In the genomic region with DNA sequence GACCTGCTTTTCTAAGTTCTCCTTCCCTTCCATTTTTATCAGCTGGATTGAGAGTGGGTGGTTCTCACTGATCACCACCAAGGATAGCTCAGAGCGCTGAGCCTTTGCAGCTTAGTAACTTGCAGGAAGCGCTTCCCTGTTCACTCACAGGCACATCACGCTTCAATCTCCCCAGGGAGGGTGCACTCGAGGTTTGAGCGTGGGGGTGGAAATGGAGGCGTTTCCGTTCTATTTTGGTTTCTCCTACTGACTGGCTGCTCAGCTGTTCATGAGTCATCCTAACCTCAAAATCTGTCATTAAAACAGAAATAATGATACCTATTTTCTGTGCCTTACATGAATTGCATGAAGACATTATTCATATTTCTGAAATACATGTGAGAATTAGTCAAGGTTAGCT, we compare ENCODE assay signal across 8 cellular contexts.
DNase-seq lines count a peak whose midpoint lies in the region; ATAC-seq and TF ChIP-seq lines count a peak whose summit lies in the region.

No MANE protein-coding gene starts in this region.

- DNase-seq in GDM1 (lab: John Stamatoyannopoulos, UW), result peak; percentile 42
- peak; percentile 98 for DNase-seq in IMR-90
- DNase-seq in SKM-1 (lab: John Stamatoyannopoulos, UW; ENCODE audit: unreplicated experiment), result peak; percentile 83
- peak; percentile 90 to 96 for DNase-seq in ascending aorta (ENCODE audit: low spot score in 2 of 2)
- peak in 47 of 51 donors; percentile 4 to 85 (median 46) for DNase-seq in hypothalamus (lab: John Stamatoyannopoulos, UW)
- DNase-seq in spleen, result peak; percentile 84
- no peak for DNase-seq in cortex of kidney (lab: John Stamatoyannopoulos, UW)

- ATAC-seq in GM21723 (IDR thresholded peaks at IDR 0.05; ENCODE audit: unreplicated experiment) (peak; percentile 98), IMR-90 (ENCODE audit: low read depth) (peak; percentile 99)

- peaks cover 7% of the 10 kb centered on the region for H3K4me1 ChIP-seq in IMR-90 (ENCODE audit: control insufficient read depth, insufficient read depth, low read length)
- H3K4me1 ChIP-seq in ascending aorta, result peaks cover 7 to 16% of the 10 kb centered on the region in 2 donors
- peaks cover 12 to 29% (median 24%) of the 10 kb centered on the region in 6 donors for H3K4me1 ChIP-seq in spleen

- H3K36me3 ChIP-seq in IMR-90 (ENCODE audit: control insufficient read depth, insufficient read depth, low read length) (no peaks in the 10 kb centered on the region), ascending aorta (no peaks in the 10 kb centered on the region), spleen (no peaks in the 10 kb centered on the region)

- WGBS in IMR-90 (ENCODE audit: extremely low coverage in 2 of 2, insufficient read length in 1 of 2), 2 experiments, result no CpG with 5 or more reads among the region's 7 CpGs
- 0 to 1% (median 1%) methylated on average over 7 of the region's 7 CpGs for WGBS in spleen, 5 donors

- no TSS peak for BruUV-seq in IMR-90 (replicated peaks; lab: Mats Ljungman, UMichigan)

- H3K27ac ChIP-seq in IMR-90 (ENCODE audit: insufficient read depth, low read length) (no peak overlapping the region), ascending aorta (peak overlapping the region; percentile 54 to 70), spleen (peak overlapping the region in 3 of 8 donors; percentile 11 to 32 (median 29))

- in situ Hi-C loops in IMR-90 (cut with MboI; ENCODE audit: low sequenced_read_pairs), result loop anchor here (10.0 to 25.0 kb wide), 2 partner anchors 262 to 286 kb away; no protein-coding TSS in a partner anchor

- no peak overlapping the region for H2AK9ac ChIP-seq in IMR-90 (replicated peaks; ENCODE audit: low read depth, low read length, poor library complexity)

- peak; percentile 39 for TF ChIP-seq RAD21 in IMR-90 (IDR thresholded peaks at IDR 0.05; ENCODE audit: low read length)

- H3K14ac ChIP-seq in IMR-90 (replicated peaks; ENCODE audit: low read depth, low read length), result no peak overlapping the region

- no peak overlapping the region for H2AK5ac ChIP-seq in IMR-90 (ENCODE audit: low read depth, low read length)

- H3K4me3 ChIP-seq in IMR-90 (ENCODE audit: insufficient read depth, low read depth, low read length) (no peak overlapping the region), ascending aorta (peak overlapping the region in 1 of 2 donors; percentile 28), spleen (no peak overlapping the region)

- no peak overlapping the region for H3K4me2 ChIP-seq in IMR-90 (ENCODE audit: low read depth, low read length)

- CTCF ChIA-PET in IMR-90 (lab: Yijun Ruan, JAX), result interaction anchor here (0.5 to 1.4 kb wide), 3 partner anchors 273 to 392 kb away, joined by 3 to 5 read pairs (median 5); no protein-coding TSS in a partner anchor

- TF ChIP-seq CTCF in IMR-90 (conservative IDR thresholded peaks at IDR 0.05; ENCODE audit: low read depth, low read length) (no peak), ascending aorta (IDR thresholded peaks at IDR 0.05) (no peak), spleen (IDR thresholded peaks at IDR 0.05 in 8 of 11, conservative IDR thresholded peaks at IDR 0.05 in 3 of 11) (no peak)

- TF ChIP-seq POLR2A in IMR-90 (IDR thresholded peaks at IDR 0.05; ENCODE audit: low read depth, low read length), result no peak
- TF ChIP-seq POLR2A in spleen (IDR thresholded peaks at IDR 0.05), result no peak

- no peak overlapping the region for H3K23ac ChIP-seq in IMR-90 (ENCODE audit: low read depth, low read length)

- POLR2A ChIA-PET in IMR-90 (lab: Charles Lee; ENCODE audit: unreplicated experiment), result no interaction called here

- H3K9me1 ChIP-seq in IMR-90 (ENCODE audit: insufficient read depth, low read length), result no peaks in the 10 kb centered on the region

- 0 out of 2 replicates have a peak overlapping the region, but pooled peaks have one; percentile 6 for H2BK20ac ChIP-seq in IMR-90 (ENCODE audit: low read depth, low read length)

- H4K8ac ChIP-seq in IMR-90 (ENCODE audit: low read depth in 2 of 2, low read length in 2 of 2), result no peak overlapping the region

- peak overlapping the region; percentile 9; the same call in 1 of the 2 replicates for H3K4ac ChIP-seq in IMR-90 (ENCODE audit: low read depth, low read length)

- H3K56ac ChIP-seq in IMR-90 (ENCODE audit: extremely low read depth, insufficient read depth, low read length), result no peak overlapping the region

- H2BK15ac ChIP-seq in IMR-90 (ENCODE audit: low read depth, low read length), result no peak overlapping the region

- H3K9ac ChIP-seq in IMR-90 (ENCODE audit: low read depth, low read length), result no peak overlapping the region

- H3K18ac ChIP-seq in IMR-90 (ENCODE audit: low read depth, low read length), result no peak overlapping the region

- no peak overlapping the region for H2AFZ ChIP-seq in IMR-90 (replicated peaks; ENCODE audit: low read length, poor library complexity)

- no peak overlapping the region for H4K91ac ChIP-seq in IMR-90 (ENCODE audit: insufficient read depth, low read depth, low read length)

- no peak overlapping the region for H2BK5ac ChIP-seq in IMR-90 (ENCODE audit: low read depth, low read length, poor library complexity, severe bottlenecking)

- H3K79me1 ChIP-seq in IMR-90 (ENCODE audit: low read depth in 1 of 2, low read length in 2 of 2), result no peaks in the 10 kb centered on the region

- peak overlapping the region; percentile 13; the same call in 1 of the 2 replicates for H2BK120ac ChIP-seq in IMR-90 (ENCODE audit: low read depth, low read length)

- intact Hi-C loops in IMR-90 (cut with micrococcal nuclease) (loop anchor here (2.0 to 10.0 kb wide), 3 partner anchors 112 to 292 kb away; a partner anchor contains a TSS), ascending aorta (cut with DNase I) (loop anchor here (5.0 kb wide), 4 partner anchors 33 to 293 kb away; a partner anchor contains a TSS), spleen (cut with DNase I; ENCODE audit: low total_unique reads) (no loop called here)

- H3K27me3 ChIP-seq in IMR-90 (ENCODE audit: control insufficient read depth, insufficient read depth, low read length) (no peaks in the 10 kb centered on the region), ascending aorta (no peaks in the 10 kb centered on the region), spleen (replicated peaks in 1 of 7) (no peaks in the 10 kb centered on the region)

- H4K20me1 ChIP-seq in IMR-90 (ENCODE audit: insufficient read depth, low read length), result no peaks in the 10 kb centered on the region

- H3K9me3 ChIP-seq in IMR-90 (ENCODE audit: control insufficient read depth, insufficient read depth, low read length) (no peaks in the 10 kb centered on the region), ascending aorta (no peaks in the 10 kb centered on the region), spleen (no peaks in the 10 kb centered on the region)

- H4K5ac ChIP-seq in IMR-90 (ENCODE audit: low read depth, low read length), result no peak overlapping the region

- dilution Hi-C loops in IMR-90 (cut with HindIII; ENCODE audit: low sequenced_read_pairs, unreplicated experiment), result no loop called here

TF ChIP-seq in IMR-90, 13 proteins besides CTCF, POLR2A, EP300 and RAD21:
- TF ChIP-seq, protein P1, sequence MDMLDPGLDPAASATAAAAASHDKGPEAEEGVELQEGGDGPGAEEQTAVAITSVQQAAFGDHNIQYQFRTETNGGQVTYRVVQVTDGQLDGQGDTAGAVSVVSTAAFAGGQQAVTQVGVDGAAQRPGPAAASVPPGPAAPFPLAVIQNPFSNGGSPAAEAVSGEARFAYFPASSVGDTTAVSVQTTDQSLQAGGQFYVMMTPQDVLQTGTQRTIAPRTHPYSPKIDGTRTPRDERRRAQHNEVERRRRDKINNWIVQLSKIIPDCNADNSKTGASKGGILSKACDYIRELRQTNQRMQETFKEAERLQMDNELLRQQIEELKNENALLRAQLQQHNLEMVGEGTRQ (IDR thresholded peaks at IDR 0.05; ENCODE audit: low read depth, low read length), result no peak
- TF ChIP-seq SMC3 (IDR thresholded peaks at IDR 0.05; ENCODE audit: low read depth, low read length), result peak; percentile 27; the same call in 1 of the 2 replicates
- TF ChIP-seq, protein P2, sequence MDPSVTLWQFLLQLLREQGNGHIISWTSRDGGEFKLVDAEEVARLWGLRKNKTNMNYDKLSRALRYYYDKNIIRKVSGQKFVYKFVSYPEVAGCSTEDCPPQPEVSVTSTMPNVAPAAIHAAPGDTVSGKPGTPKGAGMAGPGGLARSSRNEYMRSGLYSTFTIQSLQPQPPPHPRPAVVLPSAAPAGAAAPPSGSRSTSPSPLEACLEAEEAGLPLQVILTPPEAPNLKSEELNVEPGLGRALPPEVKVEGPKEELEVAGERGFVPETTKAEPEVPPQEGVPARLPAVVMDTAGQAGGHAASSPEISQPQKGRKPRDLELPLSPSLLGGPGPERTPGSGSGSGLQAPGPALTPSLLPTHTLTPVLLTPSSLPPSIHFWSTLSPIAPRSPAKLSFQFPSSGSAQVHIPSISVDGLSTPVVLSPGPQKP (IDR thresholded peaks at IDR 0.05; ENCODE audit: borderline replicate concordance, low read depth, low read length), result no peak
- TF ChIP-seq MAFK (IDR thresholded peaks at IDR 0.05; ENCODE audit: low read depth, low read length), result peak; percentile 3; the same call in 1 of the 2 replicates
- peak; percentile 67; the same call in 1 of the 2 replicates for TF ChIP-seq MAZ (IDR thresholded peaks at IDR 0.05; ENCODE audit: borderline replicate concordance, low read depth, low read length)
- TF ChIP-seq FOS (IDR thresholded peaks at IDR 0.05; ENCODE audit: low read depth, low read length), result peak; percentile 91
- no peak for TF ChIP-seq CHD1 (IDR thresholded peaks at IDR 0.05; ENCODE audit: low read depth, low read length)
- 0 out of 2 replicates have a peak, but pooled peaks have one; percentile 1 for TF ChIP-seq CEBPB (IDR thresholded peaks at IDR 0.05; ENCODE audit: low read depth, low read length)
- TF ChIP-seq MXI1 (IDR thresholded peaks at IDR 0.05; ENCODE audit: borderline replicate concordance, low read depth, low read length), result peak; percentile 55; the same call in 1 of the 2 replicates
- peak; percentile 86 for TF ChIP-seq RCOR1 (IDR thresholded peaks at IDR 0.05; ENCODE audit: insufficient replicate concordance, low read length)
- no peak for TF ChIP-seq NFE2L2 (IDR thresholded peaks at IDR 0.05; ENCODE audit: low read depth, low read length)
- no peak for TF ChIP-seq RFX5 (IDR thresholded peaks at IDR 0.05; ENCODE audit: low read depth, low read length)
- peak; percentile 91 for TF ChIP-seq BHLHE40 (IDR thresholded peaks at IDR 0.05; ENCODE audit: low read depth, low read length)
